Comparison of ENCODE assay signal across 24 cellular contexts in genomic region chrX:151085207-151085606, GRCh38.
"Had no signal": no experiment of that assay in that cellular context is flagged by ENCODE, and none has a peak within 500 bp of the region (broad histone marks: within the 10 kb centered on the region; RNA-seq: fewer than 3 reads in every experiment).

No MANE protein-coding gene starts in this region.

- H3K9me3 ChIP-seq: adrenal gland had no signal

- ATAC-seq: activated T-cell treated with anti-CD3 and anti-CD28 coated beads, Interleukin-2, amount 50 U/mL, for 72 hours; T-helper 17 cell had no signal

- H3K27ac ChIP-seq: adrenal gland had no signal

- H3K36me3 ChIP-seq: adrenal gland had no signal

- H3K4me3 ChIP-seq: adrenal gland had no signal

- H3K4me3 Mint-ChIP-seq: activated B cell treated with CpG ODN at 0.5 μM for 24 hours; activated CD4-positive, alpha-beta memory T cell treated with anti-CD3 and anti-CD28 coated beads, Interleukin-2, amount 10 ng/mL, durations not matched to agents 7 days and 5 days; activated CD4-positive, alpha-beta T cell treated with anti-CD3 and anti-CD28 coated beads, Interleukin-2, amount 10 ng/mL, durations not matched to agents 7 days and 5 days; activated naive CD8-positive, alpha-beta T cell treated with anti-CD3 and anti-CD28 coated beads, Interleukin-2, amount 10 ng/mL, durations not matched to agents 7 days and 5 days; activated T-cell treated with anti-CD3 and anti-CD28 coated beads, Interleukin-2, amount 50 U/mL, for 72 hours; brain; T-helper 17 cell had no signal

- H3K27ac Mint-ChIP-seq: activated B cell treated with CpG ODN at 0.5 μM for 24 hours; activated CD4-positive, alpha-beta memory T cell treated with anti-CD3 and anti-CD28 coated beads, Interleukin-2, amount 10 ng/mL, durations not matched to agents 7 days and 5 days; activated CD4-positive, alpha-beta T cell treated with anti-CD3 and anti-CD28 coated beads, Interleukin-2, amount 10 ng/mL, durations not matched to agents 7 days and 5 days; activated naive CD8-positive, alpha-beta T cell treated with anti-CD3 and anti-CD28 coated beads, Interleukin-2, amount 10 ng/mL, durations not matched to agents 7 days and 5 days; activated T-cell treated with anti-CD3 and anti-CD28 coated beads, Interleukin-2, amount 50 U/mL, for 72 hours; activated T-helper 2 cell treated with anti-CD3 and anti-CD28 coated beads, Interferon-gamma antibody, Interleukin-2, Interleukin-4, amounts not matched to agents 10 μg/mL and 5 μg/mL and 100 μg/mL, durations not matched to agents 14 hours and 24 hours and 36 hours; brain; T-helper 17 cell had no signal

- DNase-seq: activated B cell treated with CpG ODN at 0.5 μM for 24 hours; activated CD4-positive, alpha-beta memory T cell treated with anti-CD3 and anti-CD28 coated beads, Interleukin-2, amount 10 ng/mL, durations not matched to agents 7 days and 5 days; activated CD4-positive, alpha-beta T cell treated with anti-CD3 and anti-CD28 coated beads, Interleukin-2, amount 10 ng/mL, durations not matched to agents 7 days and 5 days; activated CD8-positive, alpha-beta memory T cell treated with anti-CD3 and anti-CD28 coated beads, Interleukin-2, amount 50 U/mL, for 4 hours; activated gamma-delta T cell treated with Interleukin-2 at 50 U/mL for 16 hours; activated naive CD4-positive, alpha-beta T cell treated with anti-CD3 and anti-CD28 coated beads, Interleukin-2, amount 50 U/mL, for 16 hours; activated naive CD8-positive, alpha-beta T cell treated with anti-CD3 and anti-CD28 coated beads, Interleukin-2, amount 10 ng/mL, durations not matched to agents 7 days and 5 days; activated T-cell treated with anti-CD3 and anti-CD28 coated beads, Interleukin-2, amount 50 U/mL, for 72 hours; adrenal gland; aorta; MM.1S; NCI-H1105; NCI-H1436; NCI-H1694 treated with DMSO at 0.1 percent for 48 hours; NCI-H2171; NCI-H2227 treated with DMSO at 0.1 percent for 48 hours; NCI-H446 treated with DMSO at 0.1 percent for 48 hours; NCI-H524 treated with DMSO at 0.1 percent for 48 hours; NCI-H748 treated with DMSO at 0.1 percent for 48 hours; SIG-M5; T-helper 17 cell; T-helper 9 cell had no signal

- H3K36me3 Mint-ChIP-seq: activated naive CD8-positive, alpha-beta T cell treated with anti-CD3 and anti-CD28 coated beads, Interleukin-2, amount 10 ng/mL, durations not matched to agents 7 days and 5 days; brain had no signal

- H3K9me3 Mint-ChIP-seq: activated B cell treated with CpG ODN at 0.5 μM for 24 hours; activated CD4-positive, alpha-beta memory T cell treated with anti-CD3 and anti-CD28 coated beads, Interleukin-2, amount 10 ng/mL, durations not matched to agents 7 days and 5 days; activated CD4-positive, alpha-beta T cell treated with anti-CD3 and anti-CD28 coated beads, Interleukin-2, amount 10 ng/mL, durations not matched to agents 7 days and 5 days; activated naive CD8-positive, alpha-beta T cell treated with anti-CD3 and anti-CD28 coated beads, Interleukin-2, amount 10 ng/mL, durations not matched to agents 7 days and 5 days; activated T-cell treated with anti-CD3 and anti-CD28 coated beads, Interleukin-2, amount 50 U/mL, for 72 hours; activated T-helper 2 cell treated with anti-CD3 and anti-CD28 coated beads, Interferon-gamma antibody, Interleukin-2, Interleukin-4, amounts not matched to agents 10 μg/mL and 5 μg/mL and 100 μg/mL, durations not matched to agents 14 hours and 24 hours and 36 hours had no signal

- H3K4me1 Mint-ChIP-seq: activated naive CD8-positive, alpha-beta T cell treated with anti-CD3 and anti-CD28 coated beads, Interleukin-2, amount 10 ng/mL, durations not matched to agents 7 days and 5 days had no signal
